ENCODE assay signal across 22 cellular contexts in genomic region chr1:94799201-94799600, GRCh38. TPM values are rescaled to one million over a fixed set of nuclear protein-coding genes. Genes with fewer than 3 reads are reported as not detected.
A peak's percentile ranks its signal among the peaks of the same experiment; 100 is the strongest.
DNase-seq lines count a peak whose midpoint lies in the region; ATAC-seq, FAIRE-seq and TF ChIP-seq lines count a peak whose summit lies in the region.
"Had no signal": no experiment of that assay in that cellular context is flagged by ENCODE, and none has a peak within 500 bp of the region (broad histone marks: within the 10 kb centered on the region; RNA-seq: fewer than 3 reads in every experiment).

No MANE protein-coding gene starts in this region.

- peak overlapping the region; percentile 79; the same call in 1 of the 2 replicates for H3K18ac ChIP-seq in IMR-90 (ENCODE audit: low read depth, low read length)

- no peak overlapping the region for H2AFZ ChIP-seq in IMR-90 (replicated peaks; ENCODE audit: low read length, poor library complexity)

- H4K91ac ChIP-seq in IMR-90 (ENCODE audit: insufficient read depth, low read depth, low read length), result peak overlapping the region; percentile 68; the same call in 1 of the 2 replicates

- H3K27me3 ChIP-seq in IMR-90 (ENCODE audit: control insufficient read depth, insufficient read depth, low read length) (no peaks in the 10 kb centered on the region), bronchial epithelial cell (ENCODE audit: control insufficient read depth, insufficient read depth, low read length) (no peaks in the 10 kb centered on the region), neutrophil (no peaks in the 10 kb centered on the region), esophagus muscularis mucosa (no peaks in the 10 kb centered on the region)
- H3K27me3 ChIP-seq: BE2C, brain microvascular endothelial cell had no signal

- peak overlapping the region; percentile 84 for H3K14ac ChIP-seq in IMR-90 (replicated peaks; ENCODE audit: low read depth, low read length)

- H3K23ac ChIP-seq in IMR-90 (ENCODE audit: low read depth, low read length), result peak overlapping the region; percentile 59; the same call in 1 of the 2 replicates

- peak overlapping the region; percentile 89; the same call in 1 of the 3 replicates for H2BK15ac ChIP-seq in IMR-90 (ENCODE audit: low read depth, low read length)

- H3K4ac ChIP-seq in IMR-90 (ENCODE audit: low read depth, low read length), result peak overlapping the region; percentile 79; the same call in 1 of the 2 replicates

- no peaks in the 10 kb centered on the region for H4K20me1 ChIP-seq in IMR-90 (ENCODE audit: insufficient read depth, low read length)

- CTCF ChIA-PET in IMR-90 (lab: Yijun Ruan, JAX), result no interaction called here

- no peak overlapping the region for H2AK9ac ChIP-seq in IMR-90 (replicated peaks; ENCODE audit: low read depth, low read length, poor library complexity)

- H2BK20ac ChIP-seq in IMR-90 (ENCODE audit: low read depth, low read length), result peak overlapping the region; percentile 81

- H3K9ac ChIP-seq in IMR-90 (ENCODE audit: low read depth, low read length), result no peak overlapping the region

- peak overlapping the region; percentile 25 to 82 for H4K8ac ChIP-seq in IMR-90 (ENCODE audit: low read depth in 2 of 2, low read length in 2 of 2)

- H3K9me3 ChIP-seq in IMR-90 (ENCODE audit: control insufficient read depth, insufficient read depth, low read length), result no peaks in the 10 kb centered on the region
- H3K9me3 ChIP-seq in neutrophil, result no peaks in the 10 kb centered on the region
- H3K9me3 ChIP-seq in esophagus muscularis mucosa, result no peaks in the 10 kb centered on the region
- H3K9me3 ChIP-seq: BE2C, thoracic aorta had no signal

- no TSS peak for BruUV-seq in IMR-90 (replicated peaks; lab: Mats Ljungman, UMichigan)

- no CpG with 5 or more reads among the region's 4 CpGs for WGBS in IMR-90 (ENCODE audit: extremely low coverage in 2 of 2, insufficient read length in 1 of 2), 2 experiments
- WGBS in esophagus muscularis mucosa, result 73% methylated on average over 4 of the region's 4 CpGs

- intact Hi-C loops in IMR-90 (cut with micrococcal nuclease), result no loop called here
- intact Hi-C loops in esophagus muscularis mucosa (cut with DNase I), result no loop called here

- in situ Hi-C loops in IMR-90 (cut with MboI; ENCODE audit: low sequenced_read_pairs), result no loop called here

- 0 out of 2 replicates have a peak overlapping the region, but pooled peaks have one; percentile 40 for H2AK5ac ChIP-seq in IMR-90 (ENCODE audit: low read depth, low read length)

- 0 out of 2 replicates have a peak, but pooled peaks cover 5% of the 10 kb centered on the region for H3K9me1 ChIP-seq in IMR-90 (ENCODE audit: insufficient read depth, low read length)

- H3K4me3 ChIP-seq in IMR-90 (ENCODE audit: insufficient read depth, low read depth, low read length) (no peak overlapping the region), bronchial epithelial cell (ENCODE audit: low read depth, low read length) (no peak overlapping the region), neutrophil (ENCODE audit: low read depth in 1 of 2, low read length in 1 of 2) (peak overlapping the region; percentile 4 to 7), esophagus muscularis mucosa (no peak overlapping the region)
- H3K4me3 ChIP-seq: lung, thoracic aorta had no signal

- peak overlapping the region; percentile 55 for H2BK5ac ChIP-seq in IMR-90 (ENCODE audit: low read depth, low read length, poor library complexity, severe bottlenecking)

- H4K5ac ChIP-seq in IMR-90 (ENCODE audit: low read depth, low read length), result peak overlapping the region; percentile 78; the same call in 1 of the 2 replicates

- H3K56ac ChIP-seq in IMR-90 (ENCODE audit: extremely low read depth, insufficient read depth, low read length), result 0 out of 2 replicates have a peak overlapping the region, but pooled peaks have one; percentile 44

- H3K4me1 ChIP-seq in IMR-90 (ENCODE audit: control insufficient read depth, insufficient read depth, low read length) (peaks cover 12% of the 10 kb centered on the region), neutrophil (ENCODE audit: control insufficient read depth in 1 of 2, insufficient read depth in 1 of 2, low read depth in 1 of 2, low read length in 1 of 2) (peaks cover 80% of the 10 kb centered on the region in 2 experiments), esophagus muscularis mucosa (peaks cover 25 to 40% (median 33%) of the 10 kb centered on the region in 4 donors)

- H3K27ac ChIP-seq in IMR-90 (ENCODE audit: insufficient read depth, low read length), result no peak overlapping the region
- H3K27ac ChIP-seq in neutrophil, result peak overlapping the region; percentile 83
- no peak overlapping the region for H3K27ac ChIP-seq in esophagus muscularis mucosa (replicated peaks in 1 of 4)
- H3K27ac ChIP-seq: brain microvascular endothelial cell, thoracic aorta, WERI-Rb-1 had no signal

- no peak for TF ChIP-seq POLR2A in IMR-90 (IDR thresholded peaks at IDR 0.05; ENCODE audit: low read depth, low read length)
- TF ChIP-seq POLR2A in esophagus muscularis mucosa (IDR thresholded peaks at IDR 0.05; ENCODE audit: low read depth), result no peak

- H3K4me2 ChIP-seq in IMR-90 (ENCODE audit: low read depth, low read length), result no peak overlapping the region

- no peak for TF ChIP-seq RAD21 in IMR-90 (IDR thresholded peaks at IDR 0.05; ENCODE audit: low read length)

- H3K79me1 ChIP-seq in IMR-90 (ENCODE audit: low read depth in 1 of 2, low read length in 2 of 2), result no peaks in the 10 kb centered on the region

- H2BK120ac ChIP-seq in IMR-90 (ENCODE audit: low read depth, low read length), result peak overlapping the region; percentile 84

- DNase-seq in CD1c-positive myeloid dendritic cell (ENCODE audit: extremely low spot score) (peak; percentile 77), IMR-90 (peak; percentile 52), bronchial epithelial cell (ENCODE audit: low read depth) (peak; percentile 48), esophagus muscularis mucosa (ENCODE audit: extremely low spot score) (no peak)
- DNase-seq in stimulated activated CD4-positive, alpha-beta T cell treated with anti-CD3 and anti-CD28 coated beads, Interleukin-2, amount 100 ng/mL, for 48 hours, result no peak
- DNase-seq: ACHN; activated CD4-positive, alpha-beta T cell treated with anti-CD3 and anti-CD28 coated beads, Interleukin-2, amount 10 ng/mL, durations not matched to agents 7 days and 5 days; activated T-cell treated with anti-CD3 and anti-CD28 coated beads, Interleukin-2, amount 50 U/mL, for 24 hours; BE2C; brain microvascular endothelial cell; NCI-H1048; NCI-H1694; NCI-H524 treated with DMSO at 0.1 percent for 48 hours; Right ventricle myocardium superior; stimulated activated naive CD8-positive, alpha-beta T cell treated with anti-CD3 and anti-CD28 coated beads, Interleukin-15, Interleukin-2, amounts not matched to agents 100 U/mL and 50 U/mL, for 24 hours; T-helper 9 cell; WERI-Rb-1 had no signal

- POLR2A ChIA-PET in IMR-90 (lab: Charles Lee; ENCODE audit: unreplicated experiment), result no interaction called here

- H3K36me3 ChIP-seq in IMR-90 (ENCODE audit: control insufficient read depth, insufficient read depth, low read length) (no peaks in the 10 kb centered on the region), bronchial epithelial cell (ENCODE audit: control insufficient read depth, insufficient read depth, low read length) (no peaks in the 10 kb centered on the region), neutrophil (no peaks in the 10 kb centered on the region), esophagus muscularis mucosa (no peaks in the 10 kb centered on the region)
- H3K36me3 ChIP-seq: BE2C, brain microvascular endothelial cell, thoracic aorta, WERI-Rb-1 had no signal

- dilution Hi-C loops in IMR-90 (cut with HindIII; ENCODE audit: low sequenced_read_pairs, unreplicated experiment), result loop anchor here (25.0 kb wide), 1 partner anchor 262 kb away; the partner anchor contains the start of gene F3

- no peak for ATAC-seq in IMR-90 (ENCODE audit: low read depth)
- no peak for ATAC-seq in GM21360 (IDR thresholded peaks at IDR 0.05; ENCODE audit: unreplicated experiment)
- no peak for ATAC-seq in GM18519 (IDR thresholded peaks at IDR 0.05; ENCODE audit: low FRiP score, unreplicated experiment)
- ATAC-seq: stimulated activated naive CD8-positive, alpha-beta T cell treated with anti-CD3 and anti-CD28 coated beads, Interleukin-15, Interleukin-2, amounts not matched to agents 100 U/mL and 50 U/mL, for 24 hours had no signal

- TF ChIP-seq EP300 in esophagus muscularis mucosa (IDR thresholded peaks at IDR 0.05), result no peak

- TF ChIP-seq CTCF in IMR-90 (conservative IDR thresholded peaks at IDR 0.05; ENCODE audit: low read depth, low read length) (no peak), bronchial epithelial cell (IDR thresholded peaks at IDR 0.05; ENCODE audit: insufficient read depth, low read length, severe bottlenecking) (no peak), neutrophil (IDR thresholded peaks at IDR 0.05) (no peak), esophagus muscularis mucosa (IDR thresholded peaks at IDR 0.05) (no peak)

- FAIRE-seq in bronchial epithelial cell (lab: Jason Lieb, UNC), result no peak

TF ChIP-seq in IMR-90, 13 proteins besides CTCF, POLR2A, EP300 and RAD21:
- TF ChIP-seq MAFK (IDR thresholded peaks at IDR 0.05; ENCODE audit: low read depth, low read length), result no peak
- peak; percentile 37; the same call in 1 of the 2 replicates for TF ChIP-seq CEBPB (IDR thresholded peaks at IDR 0.05; ENCODE audit: low read depth, low read length)

RNA-seq across cellular contexts. Expression of gene SLC44A3, which starts 21.0 kb away (rescaled TPM):
- 0.54 and 0.56 TPM in 2 replicates for total RNA-seq in IMR-90 (2012; rRNA removed)
- polyA plus RNA-seq in IMR-90 (2012; rRNA removed), result 0.29 and 0.31 TPM in 2 replicates
- 0.09 and 0.24 TPM in 2 replicates for polyA plus RNA-seq in IMR-90 (2012; cell fraction: cytosol; rRNA removed)
- 0.13 and 0.58 TPM in 2 replicates for polyA plus RNA-seq in IMR-90 (2012; cell fraction: nucleus; rRNA removed; ENCODE audit: low replicate concordance)
- 2.4 and 7.9 TPM in 2 replicates for total RNA-seq in bronchial epithelial cell
- total RNA-seq in esophagus muscularis mucosa, result 1 to 10 TPM in 1 of 4 donors, under 1 TPM in 3; 0.63 to 1.7 (median 0.83) TPM

Comparison
In these comparisons a context has a peak if more than half of its experiments do, and no peak if none do; other contexts are left out.
1. DNase-seq: peak in CD1c-positive myeloid dendritic cell (single experiment), IMR-90 (single experiment) and bronchial epithelial cell (single experiment); none in esophagus muscularis mucosa (single experiment) and stimulated activated CD4-positive, alpha-beta T cell treated with anti-CD3 and anti-CD28 coated beads, Interleukin-2, amount 100 ng/mL, for 48 hours (0 of 2).
2. H3K4me3 ChIP-seq: peak in neutrophil (2 of 2); none in IMR-90 (single experiment), bronchial epithelial cell (single experiment) and esophagus muscularis mucosa (0 of 4).